In the genomic region with DNA sequence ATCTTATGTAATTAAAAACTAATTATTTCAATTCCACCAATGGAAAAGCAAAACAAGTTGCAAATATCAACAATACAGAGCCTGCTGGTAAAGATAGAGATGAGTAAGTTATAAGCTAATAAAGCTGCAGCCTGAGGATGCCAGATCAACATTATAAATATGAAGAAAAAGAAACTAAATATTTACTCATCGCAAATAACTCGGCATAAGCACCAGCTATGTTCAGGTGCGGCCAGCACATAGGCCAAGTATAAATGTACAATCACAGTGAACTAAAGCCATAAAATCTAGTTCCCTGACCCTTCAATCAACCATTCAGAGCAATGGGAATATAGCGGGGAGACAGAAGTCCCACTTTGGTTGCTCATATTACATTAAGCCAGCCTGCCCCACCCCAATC, we compare ENCODE assay signal across 6 cellular contexts.
"Had no signal": no experiment of that assay in that cellular context is flagged by ENCODE, and none has a peak within 500 bp of the region (broad histone marks: within the 10 kb centered on the region; RNA-seq: fewer than 3 reads in every experiment).

No MANE protein-coding gene starts in this region.

- H3K4me3 ChIP-seq: GM23338, K562 had no signal

- ATAC-seq: GM23338, K562 had no signal

- DNase-seq: H9, HCEC 1CT, IMR-90, KG1 had no signal
